17 cellular contexts compared by ENCODE assay signal in genomic region chr4:133385161-133385954, GRCh38.
"Had no signal": no experiment of that assay in that cellular context is flagged by ENCODE, and none has a peak within 500 bp of the region (broad histone marks: within the 10 kb centered on the region; RNA-seq: fewer than 3 reads in every experiment).

No MANE protein-coding gene starts in this region.

- H3K36me3 ChIP-seq: esophagus squamous epithelium, gastrocnemius medialis had no signal

- DNase-seq: activated CD4-positive, alpha-beta T cell treated with anti-CD3 and anti-CD28 coated beads, Interleukin-2, amount 50 U/mL, for 48 hours; activated naive CD4-positive, alpha-beta T cell treated with Interleukin-2 at 50 U/mL for 16 hours; activated naive CD8-positive, alpha-beta T cell treated with anti-CD3 and anti-CD28 coated beads, Interleukin-2, amount 10 ng/mL, durations not matched to agents 7 days and 5 days; activated T-cell treated with anti-CD3 and anti-CD28 coated beads, Interleukin-2, amount 50 U/mL, for 48 hours; amniotic stem cell; esophagus squamous epithelium; gastrocnemius medialis; hippocampal formation; left ventricle myocardium superior; stimulated activated CD4-positive, alpha-beta T cell treated with anti-CD3 and anti-CD28 coated beads, Interleukin-2, amount 100 ng/mL, for 48 hours; stimulated activated CD8-positive, alpha-beta memory T cell treated with anti-CD3 and anti-CD28 coated beads, Interleukin-4, amount 100 ng/mL, for 48 hours; stimulated activated naive CD4-positive, alpha-beta T cell; testis; trophoblast cell had no signal

- ATAC-seq: gastrocnemius medialis, left ventricle myocardium superior had no signal

- H3K4me3 ChIP-seq: coronary artery, esophagus squamous epithelium, gastrocnemius medialis, testis had no signal

- FAIRE-seq: bronchial epithelial cell, TTC549 had no signal

- H3K9me3 ChIP-seq: gastrocnemius medialis, testis had no signal

- H3K27me3 ChIP-seq: esophagus squamous epithelium, gastrocnemius medialis, testis had no signal

- H3K4me1 ChIP-seq: esophagus squamous epithelium, gastrocnemius medialis, testis had no signal

- H3K27ac ChIP-seq: coronary artery, esophagus squamous epithelium, gastrocnemius medialis, testis had no signal
